10 cellular contexts compared by ENCODE assay signal in the genomic region with DNA sequence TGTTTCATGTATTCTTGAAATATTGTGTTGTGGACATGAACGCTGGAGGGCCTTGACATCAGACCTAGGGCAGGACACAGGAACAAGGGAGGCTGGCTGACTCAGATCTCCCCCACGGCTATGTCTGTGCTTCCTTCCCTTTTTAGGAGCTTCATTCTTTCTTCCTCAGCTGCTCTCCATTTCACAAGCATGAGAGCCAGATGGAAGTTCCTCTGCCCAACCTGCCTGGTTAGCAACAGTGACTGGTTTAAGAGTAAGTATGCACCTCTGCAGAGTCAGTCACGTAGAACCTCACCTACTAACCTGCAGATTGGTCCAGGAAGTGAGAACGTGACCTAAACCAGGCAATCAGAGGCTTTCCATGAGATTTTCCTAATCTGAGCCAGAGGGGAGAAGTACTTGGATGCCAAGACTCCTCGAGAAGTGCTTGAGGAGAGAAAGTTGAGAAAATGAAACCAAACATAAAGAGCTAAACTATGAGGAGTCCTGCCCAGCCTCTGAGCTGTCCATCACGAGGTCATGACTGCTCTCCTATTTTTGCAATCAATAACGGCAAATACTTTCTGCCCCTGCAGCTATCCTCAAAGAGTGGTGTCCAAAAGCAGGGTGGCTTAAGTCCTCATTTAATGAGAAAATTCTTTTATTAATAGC.
DNase-seq lines count a peak whose midpoint lies in the region; ATAC-seq and TF ChIP-seq lines count a peak whose summit lies in the region.
"Had no signal": no experiment of that assay in that cellular context is flagged by ENCODE, and none has a peak within 500 bp of the region (broad histone marks: within the 10 kb centered on the region; RNA-seq: fewer than 3 reads in every experiment).

No MANE protein-coding gene starts in this region.

- H3K27ac Mint-ChIP-seq in activated B cell treated with CpG ODN at 0.5 μM for 24 hours = no peak overlapping the region
- H3K27ac Mint-ChIP-seq in activated T-helper 1 cell treated with anti-CD3 and anti-CD28 coated beads, Interleukin-12 subunit alpha, Interleukin-12 subunit beta, Interleukin-2, Interleukin-4 antibody, amounts not matched to agents 30 ng/mL and 10 ng/mL and 1 ng/mL, durations not matched to agents 14 hours and 24 hours and 36 hours = no peak overlapping the region

- H3K27ac ChIP-seq in HL-60 (replicated peaks) = peak overlapping the region; percentile 80
- peak overlapping the region in 3 of 4 donors; percentile 7 to 45 (median 21) for H3K27ac ChIP-seq in transverse colon
- H3K27ac ChIP-seq: WERI-Rb-1 had no signal

- DNase-seq in HL-60 (ENCODE audit: low read depth in 1 of 2, low spot score in 1 of 2) = peak; percentile 69 to 94
- no peak for DNase-seq in activated B cell treated with CpG ODN at 0.5 μM for 24 hours
- peak; percentile 25 for DNase-seq in kidney tubule cell (ENCODE audit: low spot score)
- DNase-seq in transverse colon = no peak
- DNase-seq in activated T-helper 1 cell treated with anti-CD3 and anti-CD28 coated beads, Interleukin-12 subunit alpha, Interleukin-12 subunit beta, Interleukin-2, Interleukin-4 antibody, amounts not matched to agents 30 ng/mL and 10 ng/mL and 1 ng/mL, durations not matched to agents 14 hours and 24 hours and 36 hours (ENCODE audit: low spot score) = no peak
- DNase-seq in NCI-H146 (lab: John Stamatoyannopoulos, UW) = no peak
- DNase-seq: NCI-H1417 treated with DMSO at 0.1 percent for 48 hours, WERI-Rb-1 had no signal

- H3K4me1 ChIP-seq in transverse colon = peaks cover 0 to 14% (median 7%) of the 10 kb centered on the region in 4 donors

- H3K4me1 Mint-ChIP-seq in activated B cell treated with CpG ODN at 0.5 μM for 24 hours = peaks cover 37% of the 10 kb centered on the region
- no peaks in the 10 kb centered on the region for H3K4me1 Mint-ChIP-seq in activated T-helper 1 cell treated with anti-CD3 and anti-CD28 coated beads, Interleukin-12 subunit alpha, Interleukin-12 subunit beta, Interleukin-2, Interleukin-4 antibody, amounts not matched to agents 30 ng/mL and 10 ng/mL and 1 ng/mL, durations not matched to agents 14 hours and 24 hours and 36 hours (ENCODE audit: low read depth)

- WGBS in transverse colon (ENCODE audit: low coverage in 1 of 2), 2 donors = 68 to 82% methylated on average over 5 to 7 of the region's 7 CpGs

- TF ChIP-seq EP300 in transverse colon (IDR thresholded peaks at IDR 0.05; ENCODE audit: low read depth) = no peak

- H3K36me3 ChIP-seq in transverse colon = no peaks in the 10 kb centered on the region
- H3K36me3 ChIP-seq: WERI-Rb-1 had no signal

- POLR2A ChIA-PET in activated B cell treated with CpG ODN at 0.5 μM for 24 hours (lab: Charles Lee) = interaction anchor here (0.7 kb wide), 1 partner anchor 465 kb away, joined by 3 read pairs; a partner anchor contains a TSS

- TF ChIP-seq CTCF in HL-60 (IDR thresholded peaks at IDR 0.05; ENCODE audit: insufficient read depth, low read length) = no peak
- TF ChIP-seq CTCF in activated B cell treated with CpG ODN at 0.5 μM for 24 hours (IDR thresholded peaks at IDR 0.05) = no peak
- TF ChIP-seq CTCF in transverse colon (IDR thresholded peaks at IDR 0.05) = no peak

- H3K4me3 Mint-ChIP-seq in activated B cell treated with CpG ODN at 0.5 μM for 24 hours = peak overlapping the region; percentile 19
- no peak overlapping the region for H3K4me3 Mint-ChIP-seq in activated T-helper 1 cell treated with anti-CD3 and anti-CD28 coated beads, Interleukin-12 subunit alpha, Interleukin-12 subunit beta, Interleukin-2, Interleukin-4 antibody, amounts not matched to agents 30 ng/mL and 10 ng/mL and 1 ng/mL, durations not matched to agents 14 hours and 24 hours and 36 hours

- intact Hi-C loops in activated B cell treated with CpG ODN at 0.5 μM for 24 hours (cut with micrococcal nuclease) (loop anchor here (2.0 kb wide), 1 partner anchor 465 kb away; a partner anchor contains a TSS), transverse colon (cut with DNase I; ENCODE audit: low total_unique reads) (no loop called here)
- intact Hi-C loops in activated T-helper 1 cell treated with anti-CD3 and anti-CD28 coated beads, Interleukin-12 subunit alpha, Interleukin-12 subunit beta, Interleukin-2, Interleukin-4 antibody, amounts not matched to agents 30 ng/mL and 10 ng/mL and 1 ng/mL, durations not matched to agents 14 hours and 24 hours and 36 hours (cut with micrococcal nuclease) = no loop called here

- peaks cover 2% of the 10 kb centered on the region for H3K9me3 Mint-ChIP-seq in activated B cell treated with CpG ODN at 0.5 μM for 24 hours
- H3K9me3 Mint-ChIP-seq in activated T-helper 1 cell treated with anti-CD3 and anti-CD28 coated beads, Interleukin-12 subunit alpha, Interleukin-12 subunit beta, Interleukin-2, Interleukin-4 antibody, amounts not matched to agents 30 ng/mL and 10 ng/mL and 1 ng/mL, durations not matched to agents 14 hours and 24 hours and 36 hours = no peaks in the 10 kb centered on the region

- no peaks in the 10 kb centered on the region for H3K9me3 ChIP-seq in transverse colon

- CTCF ChIA-PET in activated B cell treated with CpG ODN at 0.5 μM for 24 hours (lab: Charles Lee) = no interaction called here

- ATAC-seq in activated B cell treated with CpG ODN at 0.5 μM for 24 hours (ENCODE audit: low read depth) (no peak), HG02973 (IDR thresholded peaks at IDR 0.05; ENCODE audit: unreplicated experiment) (no peak), HG03460 (IDR thresholded peaks at IDR 0.05; ENCODE audit: unreplicated experiment) (no peak)

- no peak for TF ChIP-seq POLR2A in transverse colon (IDR thresholded peaks at IDR 0.05)

- H3K27me3 ChIP-seq in HL-60 (ENCODE audit: insufficient read depth, poor library complexity, severe bottlenecking) (no peaks in the 10 kb centered on the region), transverse colon (no peaks in the 10 kb centered on the region)

- no peaks in the 10 kb centered on the region for H3K27me3 Mint-ChIP-seq in activated B cell treated with CpG ODN at 0.5 μM for 24 hours
- peaks cover 2% of the 10 kb centered on the region for H3K27me3 Mint-ChIP-seq in activated T-helper 1 cell treated with anti-CD3 and anti-CD28 coated beads, Interleukin-12 subunit alpha, Interleukin-12 subunit beta, Interleukin-2, Interleukin-4 antibody, amounts not matched to agents 30 ng/mL and 10 ng/mL and 1 ng/mL, durations not matched to agents 14 hours and 24 hours and 36 hours (ENCODE audit: insufficient read depth)

- H3K4me3 ChIP-seq in HL-60 (replicated peaks; ENCODE audit: insufficient read depth, low read length) = peak overlapping the region; percentile 43
- H3K4me3 ChIP-seq in transverse colon = no peak overlapping the region

- no peaks in the 10 kb centered on the region for H3K36me3 Mint-ChIP-seq in activated B cell treated with CpG ODN at 0.5 μM for 24 hours (ENCODE audit: low read depth)
- H3K36me3 Mint-ChIP-seq in activated T-helper 1 cell treated with anti-CD3 and anti-CD28 coated beads, Interleukin-12 subunit alpha, Interleukin-12 subunit beta, Interleukin-2, Interleukin-4 antibody, amounts not matched to agents 30 ng/mL and 10 ng/mL and 1 ng/mL, durations not matched to agents 14 hours and 24 hours and 36 hours (ENCODE audit: low read depth) = no peaks in the 10 kb centered on the region

- in situ Hi-C loops in transverse colon (cut with MboI; ENCODE audit: low pct_ligation_motif_present in 1 of 4, low pct_unique_long_range_greater_than_20kb in 1 of 4, low sequenced_read_pairs in 3 of 4) = no loop called here

Comparison
In these comparisons a context has a peak if more than half of its experiments do, and no peak if none do; other contexts are left out.
1. DNase-seq: peak in HL-60 (2 of 2) and kidney tubule cell (single experiment); none in activated B cell treated with CpG ODN at 0.5 μM for 24 hours (single experiment), transverse colon (single experiment), activated T-helper 1 cell treated with anti-CD3 and anti-CD28 coated beads, Interleukin-12 subunit alpha, Interleukin-12 subunit beta, Interleukin-2, Interleukin-4 antibody, amounts not matched to agents 30 ng/mL and 10 ng/mL and 1 ng/mL, durations not matched to agents 14 hours and 24 hours and 36 hours (single experiment) and NCI-H146 (single experiment).